Comparison of ENCODE assay signal across 9 cellular contexts in genomic region chr12:78146365-78146772, GRCh38.
A peak's percentile ranks its signal among the peaks of the same experiment; 100 is the strongest.
DNase-seq lines count a peak whose midpoint lies in the region; ATAC-seq and TF ChIP-seq lines count a peak whose summit lies in the region.
"Had no signal": no experiment of that assay in that cellular context is flagged by ENCODE, and none has a peak within 500 bp of the region (broad histone marks: within the 10 kb centered on the region; RNA-seq: fewer than 3 reads in every experiment).

No MANE protein-coding gene starts in this region.

- H3K4me3 ChIP-seq in Panc1 (ENCODE audit: low read depth in 2 of 2, low read length in 2 of 2) (no peak overlapping the region), fibroblast of the aortic adventitia (ENCODE audit: low read depth, low read length) (no peak overlapping the region), skeletal muscle cell (ENCODE audit: low read depth, low read length) (no peak overlapping the region)

- no peak overlapping the region for H3K27ac Mint-ChIP-seq in activated CD4-positive, alpha-beta T cell treated with anti-CD3 and anti-CD28 coated beads, Interleukin-2, amount 10 ng/mL, durations not matched to agents 24 days and 14 days
- H3K27ac Mint-ChIP-seq: IgD-negative memory B cell had no signal

- intact Hi-C loops in Panc1 (cut with micrococcal nuclease; ENCODE audit: unreplicated experiment): no loop called here
- intact Hi-C loops in activated CD4-positive, alpha-beta T cell treated with anti-CD3 and anti-CD28 coated beads, Interleukin-2, amount 10 ng/mL, durations not matched to agents 24 days and 14 days (cut with micrococcal nuclease): no loop called here

- no peak overlapping the region for H3K27ac ChIP-seq in Panc1 (ENCODE audit: low read length)

- H3K27me3 Mint-ChIP-seq in activated CD4-positive, alpha-beta T cell treated with anti-CD3 and anti-CD28 coated beads, Interleukin-2, amount 10 ng/mL, durations not matched to agents 24 days and 14 days: no peaks in the 10 kb centered on the region
- H3K27me3 Mint-ChIP-seq: IgD-negative memory B cell had no signal

- H3K9me3 Mint-ChIP-seq in activated CD4-positive, alpha-beta T cell treated with anti-CD3 and anti-CD28 coated beads, Interleukin-2, amount 10 ng/mL, durations not matched to agents 24 days and 14 days: no peaks in the 10 kb centered on the region
- H3K9me3 Mint-ChIP-seq: IgD-negative memory B cell had no signal

- no peaks in the 10 kb centered on the region for H3K27me3 ChIP-seq in Panc1 (ENCODE audit: control insufficient read depth, insufficient read depth, low read length)

- in situ Hi-C loops in Panc1 (cut with HindIII; ENCODE audit: low pct_unique_long_range_greater_than_20kb, low sequenced_read_pairs): no loop called here

- DNase-seq in CD1c-positive myeloid dendritic cell (ENCODE audit: extremely low spot score): peak; percentile 44
- DNase-seq in HT1080 (ENCODE audit: low read depth): peak; percentile 2
- DNase-seq in Panc1 (ENCODE audit: low read depth, low spot score): peak; percentile 4
- peak; percentile 72 for DNase-seq in fibroblast of the aortic adventitia (ENCODE audit: low read depth)
- DNase-seq in skeletal muscle cell (ENCODE audit: low read depth): peak; percentile 17
- DNase-seq in stimulated activated CD4-positive, alpha-beta T cell treated with anti-CD3 and anti-CD28 coated beads, Interleukin-4, amount 100 ng/mL, for 24 hours: no peak
- no peak for DNase-seq in activated CD4-positive, alpha-beta T cell treated with anti-CD3 and anti-CD28 coated beads, Interleukin-2, amount 10 ng/mL, durations not matched to agents 24 days and 14 days

- TF ChIP-seq CTCF in Panc1 (IDR thresholded peaks at IDR 0.05) (peak; percentile 78; the same call in 1 of the 2 replicates), fibroblast of the aortic adventitia (IDR thresholded peaks at IDR 0.05; ENCODE audit: insufficient read depth, low read length) (peak; percentile 70)

- no peaks in the 10 kb centered on the region for H3K4me1 Mint-ChIP-seq in activated CD4-positive, alpha-beta T cell treated with anti-CD3 and anti-CD28 coated beads, Interleukin-2, amount 10 ng/mL, durations not matched to agents 24 days and 14 days
- H3K4me1 Mint-ChIP-seq: IgD-negative memory B cell had no signal

- ATAC-seq in GM18909 (IDR thresholded peaks at IDR 0.05; ENCODE audit: poor library complexity, unreplicated experiment) (peak; percentile 71), Panc1 (no peak)

- H3K9me3 ChIP-seq in Panc1 (ENCODE audit: control insufficient read depth, insufficient read depth, low read depth, low read length): no peaks in the 10 kb centered on the region

- H3K4me1 ChIP-seq in Panc1 (ENCODE audit: control insufficient read depth, insufficient read depth, low read length): no peaks in the 10 kb centered on the region

- no peaks in the 10 kb centered on the region for H3K36me3 ChIP-seq in Panc1 (ENCODE audit: control insufficient read depth, insufficient read depth, low read length)

- no peaks in the 10 kb centered on the region for H3K36me3 Mint-ChIP-seq in activated CD4-positive, alpha-beta T cell treated with anti-CD3 and anti-CD28 coated beads, Interleukin-2, amount 10 ng/mL, durations not matched to agents 24 days and 14 days (ENCODE audit: low read depth)
- H3K36me3 Mint-ChIP-seq: IgD-negative memory B cell had no signal

- POLR2A ChIA-PET in Panc1 (lab: Charles Lee): no interaction called here

- CTCF ChIA-PET in Panc1 (lab: Charles Lee): no interaction called here

- H3K4me3 Mint-ChIP-seq in activated CD4-positive, alpha-beta T cell treated with anti-CD3 and anti-CD28 coated beads, Interleukin-2, amount 10 ng/mL, durations not matched to agents 24 days and 14 days: no peak overlapping the region
- H3K4me3 Mint-ChIP-seq: IgD-negative memory B cell had no signal

- no TSS peak for BruUV-seq in Panc1 (replicated peaks; lab: Mats Ljungman, UMichigan)

Comparison
In these comparisons a context has a peak if more than half of its experiments do, and no peak if none do; other contexts are left out.
1. DNase-seq: peak in CD1c-positive myeloid dendritic cell (single experiment), HT1080 (single experiment), Panc1 (single experiment), fibroblast of the aortic adventitia (single experiment) and skeletal muscle cell (single experiment); none in stimulated activated CD4-positive, alpha-beta T cell treated with anti-CD3 and anti-CD28 coated beads, Interleukin-4, amount 100 ng/mL, for 24 hours (single experiment) and activated CD4-positive, alpha-beta T cell treated with anti-CD3 and anti-CD28 coated beads, Interleukin-2, amount 10 ng/mL, durations not matched to agents 24 days and 14 days (single experiment).